14 cellular contexts compared by ENCODE assay signal in the genomic region with DNA sequence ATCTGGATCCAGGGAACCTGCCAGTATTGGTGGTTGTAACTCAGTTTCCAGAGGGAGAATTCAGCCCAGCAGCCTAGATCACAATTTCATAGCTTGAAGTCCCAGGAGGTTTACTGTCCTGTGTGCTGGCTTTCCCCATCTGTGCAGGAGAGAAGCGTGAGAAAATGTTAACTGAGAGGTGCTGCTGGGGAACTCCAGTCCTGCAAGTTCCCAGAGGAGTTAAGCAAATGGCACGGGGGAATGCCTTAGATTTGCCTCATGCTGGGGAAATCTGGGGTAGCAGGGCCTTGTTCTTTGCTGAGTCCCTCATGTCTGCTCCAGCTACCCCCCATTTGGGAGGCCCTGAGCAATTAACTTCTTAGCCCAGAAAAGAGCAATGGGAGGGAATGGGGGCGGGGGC. TPM values are rescaled to one million over a fixed set of nuclear protein-coding genes. Genes with fewer than 3 reads are reported as not detected.
DNase-seq lines count a peak whose midpoint lies in the region; ATAC-seq and TF ChIP-seq lines count a peak whose summit lies in the region.
"Had no signal": no experiment of that assay in that cellular context is flagged by ENCODE, and none has a peak within 500 bp of the region (broad histone marks: within the 10 kb centered on the region; RNA-seq: fewer than 3 reads in every experiment).

No MANE protein-coding gene starts in this region.

- no peak overlapping the region for H3K4me2 ChIP-seq in MM.1S (ENCODE audit: low read depth, low read length)

- peaks cover 38% of the 10 kb centered on the region for H3K4me1 Mint-ChIP-seq in activated CD8-positive, alpha-beta T cell treated with anti-CD3 and anti-CD28 coated beads for 36 hours (ENCODE audit: low read depth)
- peaks cover 18% of the 10 kb centered on the region for H3K4me1 Mint-ChIP-seq in activated CD8-positive, alpha-beta T cell treated with anti-CD3 and anti-CD28 coated beads, Interleukin-2, amount 10 ng/mL, durations not matched to agents 7 days and 5 days (ENCODE audit: low read depth)
- peaks cover 87% of the 10 kb centered on the region for H3K4me1 Mint-ChIP-seq in stimulated activated memory B cell treated with anti-CD40 and anti-IgM and Interleukin-4, amounts not matched to agents 10 μg/mL and 1 μg/mL and 100 μg/mL, for 72 hours

- CTCF ChIA-PET in activated CD8-positive, alpha-beta T cell treated with anti-CD3 and anti-CD28 coated beads for 36 hours (lab: Charles Lee): interaction anchor here (1.6 to 14.7 kb wide), 3 partner anchors 14 to 61 kb away, joined by 3 to 191 read pairs (median 100); no protein-coding TSS in a partner anchor
- CTCF ChIA-PET in activated CD8-positive, alpha-beta T cell treated with anti-CD3 and anti-CD28 coated beads, Interleukin-2, amount 10 ng/mL, durations not matched to agents 7 days and 5 days (lab: Charles Lee): interaction anchor here (1.2 to 13.7 kb wide), 4 partner anchors 10 to 64 kb away, joined by 4 to 185 read pairs (median 20); partner anchors contain the start of gene CD84

- H3K9ac ChIP-seq in MM.1S (ENCODE audit: low read length): no peak overlapping the region

- POLR2A ChIA-PET in activated CD8-positive, alpha-beta T cell treated with anti-CD3 and anti-CD28 coated beads for 36 hours (lab: Charles Lee): no interaction called here
- POLR2A ChIA-PET in activated CD8-positive, alpha-beta T cell treated with anti-CD3 and anti-CD28 coated beads, Interleukin-2, amount 10 ng/mL, durations not matched to agents 7 days and 5 days (lab: Charles Lee): no interaction called here

- no peaks in the 10 kb centered on the region for H3K4me1 ChIP-seq in MM.1S (ENCODE audit: low read length)
- H3K4me1 ChIP-seq: upper lobe of right lung had no signal

- no peak for DNase-seq in activated CD8-positive, alpha-beta T cell treated with anti-CD3 and anti-CD28 coated beads for 36 hours
- DNase-seq in activated CD8-positive, alpha-beta T cell treated with anti-CD3 and anti-CD28 coated beads, Interleukin-2, amount 10 ng/mL, durations not matched to agents 7 days and 5 days: no peak
- peak; percentile 5 for DNase-seq in MM.1S
- DNase-seq in globus pallidus (ENCODE audit: low spot score): no peak
- no peak for DNase-seq in left cardiac atrium
- no peak for DNase-seq in T-helper 9 cell
- DNase-seq: 8988T; Calu3; NCI-H2029; stimulated activated CD4-positive, alpha-beta T cell treated with anti-CD3 and anti-CD28 coated beads, Interleukin-15, amount 100 ng/mL, for 24 hours; upper lobe of right lung had no signal

- no peak for ATAC-seq in activated CD8-positive, alpha-beta T cell treated with anti-CD3 and anti-CD28 coated beads for 36 hours
- ATAC-seq in activated CD8-positive, alpha-beta T cell treated with anti-CD3 and anti-CD28 coated beads, Interleukin-2, amount 10 ng/mL, durations not matched to agents 7 days and 5 days: no peak
- ATAC-seq in GM21825 (IDR thresholded peaks at IDR 0.05; ENCODE audit: unreplicated experiment) (peak; percentile 43), left cardiac atrium (no peak)
- peak; percentile 61 for ATAC-seq in stimulated activated memory B cell treated with anti-CD40 and anti-IgM and Interleukin-4, amounts not matched to agents 10 μg/mL and 1 μg/mL and 100 μg/mL, for 72 hours
- ATAC-seq: upper lobe of right lung had no signal

- no peak overlapping the region for H3K4me3 ChIP-seq in MM.1S (ENCODE audit: low read length)
- H3K4me3 ChIP-seq: upper lobe of right lung had no signal

- H2AFZ ChIP-seq in MM.1S (ENCODE audit: low read length): no peak overlapping the region

- peak overlapping the region; percentile 14 for H3K27ac Mint-ChIP-seq in activated CD8-positive, alpha-beta T cell treated with anti-CD3 and anti-CD28 coated beads for 36 hours
- no peak overlapping the region for H3K27ac Mint-ChIP-seq in activated CD8-positive, alpha-beta T cell treated with anti-CD3 and anti-CD28 coated beads, Interleukin-2, amount 10 ng/mL, durations not matched to agents 7 days and 5 days
- peak overlapping the region; percentile 83 for H3K27ac Mint-ChIP-seq in stimulated activated memory B cell treated with anti-CD40 and anti-IgM and Interleukin-4, amounts not matched to agents 10 μg/mL and 1 μg/mL and 100 μg/mL, for 72 hours

- intact Hi-C loops in activated CD8-positive, alpha-beta T cell treated with anti-CD3 and anti-CD28 coated beads for 36 hours (cut with micrococcal nuclease): no loop called here
- intact Hi-C loops in left cardiac atrium (cut with DNase I): no loop called here

- H3K36me3 Mint-ChIP-seq in activated CD8-positive, alpha-beta T cell treated with anti-CD3 and anti-CD28 coated beads for 36 hours (ENCODE audit: low read depth): peaks cover 48% of the 10 kb centered on the region
- H3K36me3 Mint-ChIP-seq in activated CD8-positive, alpha-beta T cell treated with anti-CD3 and anti-CD28 coated beads, Interleukin-2, amount 10 ng/mL, durations not matched to agents 7 days and 5 days (ENCODE audit: low read depth): peaks cover 35% of the 10 kb centered on the region
- peaks cover 62% of the 10 kb centered on the region for H3K36me3 Mint-ChIP-seq in stimulated activated memory B cell treated with anti-CD40 and anti-IgM and Interleukin-4, amounts not matched to agents 10 μg/mL and 1 μg/mL and 100 μg/mL, for 72 hours

- H3K36me3 ChIP-seq in MM.1S (replicated peaks; ENCODE audit: insufficient read depth, low read length): no peaks in the 10 kb centered on the region

- no peaks in the 10 kb centered on the region for H3K79me2 ChIP-seq in MM.1S (ENCODE audit: low read length)

- no peak overlapping the region for H3K27ac ChIP-seq in MM.1S (ENCODE audit: low read length)
- H3K27ac ChIP-seq: upper lobe of right lung had no signal

- no peaks in the 10 kb centered on the region for H3K9me3 ChIP-seq in MM.1S (replicated peaks; ENCODE audit: insufficient read depth, low read length)
- H3K9me3 ChIP-seq: upper lobe of right lung had no signal

- H3K27me3 Mint-ChIP-seq in activated CD8-positive, alpha-beta T cell treated with anti-CD3 and anti-CD28 coated beads for 36 hours: no peaks in the 10 kb centered on the region
- no peaks in the 10 kb centered on the region for H3K27me3 Mint-ChIP-seq in activated CD8-positive, alpha-beta T cell treated with anti-CD3 and anti-CD28 coated beads, Interleukin-2, amount 10 ng/mL, durations not matched to agents 7 days and 5 days (ENCODE audit: low read depth)
- no peaks in the 10 kb centered on the region for H3K27me3 Mint-ChIP-seq in stimulated activated memory B cell treated with anti-CD40 and anti-IgM and Interleukin-4, amounts not matched to agents 10 μg/mL and 1 μg/mL and 100 μg/mL, for 72 hours

- H3K27me3 ChIP-seq in MM.1S (replicated peaks; ENCODE audit: insufficient read depth, low read length): no peaks in the 10 kb centered on the region
- H3K27me3 ChIP-seq: upper lobe of right lung had no signal

- no peaks in the 10 kb centered on the region for H3F3A ChIP-seq in MM.1S (ENCODE audit: insufficient read depth, low read length)

- no peaks in the 10 kb centered on the region for H3K9me2 ChIP-seq in MM.1S (replicated peaks; ENCODE audit: insufficient read depth, low read length)

- H3K9me3 Mint-ChIP-seq in activated CD8-positive, alpha-beta T cell treated with anti-CD3 and anti-CD28 coated beads for 36 hours: no peaks in the 10 kb centered on the region
- no peaks in the 10 kb centered on the region for H3K9me3 Mint-ChIP-seq in activated CD8-positive, alpha-beta T cell treated with anti-CD3 and anti-CD28 coated beads, Interleukin-2, amount 10 ng/mL, durations not matched to agents 7 days and 5 days (ENCODE audit: insufficient read depth)
- H3K9me3 Mint-ChIP-seq in stimulated activated memory B cell treated with anti-CD40 and anti-IgM and Interleukin-4, amounts not matched to agents 10 μg/mL and 1 μg/mL and 100 μg/mL, for 72 hours: peaks cover 3% of the 10 kb centered on the region

- no peak overlapping the region for H3K4me3 Mint-ChIP-seq in activated CD8-positive, alpha-beta T cell treated with anti-CD3 and anti-CD28 coated beads for 36 hours
- H3K4me3 Mint-ChIP-seq in activated CD8-positive, alpha-beta T cell treated with anti-CD3 and anti-CD28 coated beads, Interleukin-2, amount 10 ng/mL, durations not matched to agents 7 days and 5 days: no peak overlapping the region
- H3K4me3 Mint-ChIP-seq in stimulated activated memory B cell treated with anti-CD40 and anti-IgM and Interleukin-4, amounts not matched to agents 10 μg/mL and 1 μg/mL and 100 μg/mL, for 72 hours: no peak overlapping the region

- H4K20me1 ChIP-seq in MM.1S (ENCODE audit: insufficient read depth, low read length): no peaks in the 10 kb centered on the region

- TF ChIP-seq CTCF in activated CD8-positive, alpha-beta T cell treated with anti-CD3 and anti-CD28 coated beads for 36 hours (IDR thresholded peaks at IDR 0.05): no peak
- no peak for TF ChIP-seq CTCF in MM.1S (IDR thresholded peaks at IDR 0.05; ENCODE audit: low read length)

RNA-seq across cellular contexts. Expression of gene SLAMF6, which starts 25.1 kb away (rescaled TPM):
- 10 to 100 TPM; 42.8 to 43.9 TPM for total RNA-seq in activated CD8-positive, alpha-beta T cell treated with anti-CD3 and anti-CD28 coated beads for 36 hours
- total RNA-seq in activated CD8-positive, alpha-beta T cell treated with anti-CD3 and anti-CD28 coated beads, Interleukin-2, amount 10 ng/mL, durations not matched to agents 7 days and 5 days: 10 to 100 TPM; 23.9 to 24.7 TPM
- total RNA-seq in left cardiac atrium: 1 to 10 TPM in 1 of 2 donors, under 1 TPM in 1; 0.55 to 1.4 TPM
- total RNA-seq: Calu3, fibroblast of villous mesenchyme had no signal

RNA-seq across cellular contexts. Expression of gene CD84, which starts 31.1 kb away (rescaled TPM):
- 10 to 100 TPM; 18.1 to 20.1 TPM for total RNA-seq in activated CD8-positive, alpha-beta T cell treated with anti-CD3 and anti-CD28 coated beads for 36 hours
- total RNA-seq in activated CD8-positive, alpha-beta T cell treated with anti-CD3 and anti-CD28 coated beads, Interleukin-2, amount 10 ng/mL, durations not matched to agents 7 days and 5 days: 10 to 100 TPM; 14.0 to 15.4 TPM
- total RNA-seq in left cardiac atrium: 1 to 10 TPM; 4.8 to 7.7 TPM
- total RNA-seq: Calu3, fibroblast of villous mesenchyme had no signal

Comparison
In these comparisons a context has a peak if more than half of its experiments do, and no peak if none do; other contexts are left out.
1. ATAC-seq: peak in GM21825 (single experiment) and stimulated activated memory B cell treated with anti-CD40 and anti-IgM and Interleukin-4, amounts not matched to agents 10 μg/mL and 1 μg/mL and 100 μg/mL, for 72 hours (single experiment); none in activated CD8-positive, alpha-beta T cell treated with anti-CD3 and anti-CD28 coated beads for 36 hours (single experiment), activated CD8-positive, alpha-beta T cell treated with anti-CD3 and anti-CD28 coated beads, Interleukin-2, amount 10 ng/mL, durations not matched to agents 7 days and 5 days (single experiment) and left cardiac atrium (0 of 2).
2. RNA of gene SLAMF6, which starts 25.1 kb away (total RNA-seq): 42.8 to 43.9 TPM in activated CD8-positive, alpha-beta T cell treated with anti-CD3 and anti-CD28 coated beads for 36 hours and 23.9 to 24.7 TPM in activated CD8-positive, alpha-beta T cell treated with anti-CD3 and anti-CD28 coated beads, Interleukin-2, amount 10 ng/mL, durations not matched to agents 7 days and 5 days; 0.55 to 1.4 TPM in left cardiac atrium; every median in the first group is over 10 times any median in the second.